ENCODE assay signal across 8 cellular contexts in genomic region chr2:86336350-86337234, GRCh38. TPM values are rescaled to one million over a fixed set of nuclear protein-coding genes. Genes with fewer than 3 reads are reported as not detected.
A peak's percentile ranks its signal among the peaks of the same experiment; 100 is the strongest.
DNase-seq lines count a peak whose midpoint lies in the region; ATAC-seq and TF ChIP-seq lines count a peak whose summit lies in the region.

No MANE protein-coding gene starts in this region.

- no peak overlapping the region for H3K27ac ChIP-seq in HUES64 (ENCODE audit: low read depth, low read length)
- no peak overlapping the region for H3K27ac ChIP-seq in muscle layer of duodenum (ENCODE audit: low read length)

- ATAC-seq in HG03135 (IDR thresholded peaks at IDR 0.05; ENCODE audit: unreplicated experiment) (no peak), HG02588 (IDR thresholded peaks at IDR 0.05; ENCODE audit: unreplicated experiment) (no peak)

- H3K36me3 Mint-ChIP-seq in CD14-positive monocyte: peaks cover 0 to 2% of the 10 kb centered on the region in 2 donors
- peaks cover 4% of the 10 kb centered on the region for H3K36me3 Mint-ChIP-seq in chondrocyte (ENCODE audit: low read depth)

- peaks cover 13% of the 10 kb centered on the region for H3K4me1 Mint-ChIP-seq in CD14-positive monocyte
- H3K4me1 Mint-ChIP-seq in chondrocyte (ENCODE audit: low read depth): peaks cover 14% of the 10 kb centered on the region

- TF ChIP-seq CTCF in CD14-positive monocyte (IDR thresholded peaks at IDR 0.05) (no peak), chondrocyte (IDR thresholded peaks at IDR 0.05) (no peak)

- H3K4me3 ChIP-seq in HUES64 (ENCODE audit: low read length): peak overlapping the region; percentile 59
- H3K4me3 ChIP-seq in muscle layer of duodenum (ENCODE audit: low read depth in 1 of 2, low read length in 2 of 2): peak overlapping the region; percentile 56 to 74

- peaks cover 81% of the 10 kb centered on the region for H3K27me3 ChIP-seq in HUES64 (ENCODE audit: insufficient read depth, low read length)
- peaks cover 17% of the 10 kb centered on the region for H3K27me3 ChIP-seq in muscle layer of duodenum (ENCODE audit: low read depth, low read length)

- H3K27ac Mint-ChIP-seq in CD14-positive monocyte: no peak overlapping the region
- no peak overlapping the region for H3K27ac Mint-ChIP-seq in chondrocyte (ENCODE audit: unreplicated experiment)

- WGBS in HUES64: 5% methylated on average over 51 of the region's 51 CpGs

- H3K4me3 Mint-ChIP-seq in CD14-positive monocyte (peak overlapping the region; percentile 72 to 86), chondrocyte (ENCODE audit: unreplicated experiment) (peak overlapping the region; percentile 82)

- H3K36me3 ChIP-seq in HUES64 (ENCODE audit: insufficient read depth, low read length): no peaks in the 10 kb centered on the region
- no peaks in the 10 kb centered on the region for H3K36me3 ChIP-seq in muscle layer of duodenum (ENCODE audit: control insufficient read depth in 1 of 2, insufficient read depth in 2 of 2, low read length in 2 of 2)

- H3K4me1 ChIP-seq in HUES64 (ENCODE audit: insufficient read depth, low read length) (peaks cover 4% of the 10 kb centered on the region), muscle layer of duodenum (ENCODE audit: control insufficient read depth in 1 of 2, insufficient read depth in 2 of 2, low read length in 2 of 2) (peaks cover 8% of the 10 kb centered on the region in 2 donors)

- intact Hi-C loops in CD14-positive monocyte (cut with micrococcal nuclease): no loop called here

- no peaks in the 10 kb centered on the region for H3K9me3 ChIP-seq in HUES64 (ENCODE audit: insufficient read depth, low read depth, low read length)
- no peaks in the 10 kb centered on the region for H3K9me3 ChIP-seq in muscle layer of duodenum (ENCODE audit: control insufficient read depth in 1 of 2, low read length in 2 of 2)

- H3K9me3 Mint-ChIP-seq in CD14-positive monocyte (peaks cover 9 to 24% (median 15%) of the 10 kb centered on the region in 7 donors), chondrocyte (ENCODE audit: low read depth) (peaks cover 8% of the 10 kb centered on the region)

- H3K27me3 Mint-ChIP-seq in CD14-positive monocyte (ENCODE audit: low read depth in 3 of 3) (peaks cover 60 to 80% (median 66%) of the 10 kb centered on the region in 3 donors), chondrocyte (ENCODE audit: low read depth) (peaks cover 50% of the 10 kb centered on the region)

- DNase-seq in CD14-positive monocyte (ENCODE audit: low spot score) (no peak), chondrocyte (ENCODE audit: low spot score) (no peak), HCEC 1CT (no peak), dedifferentiated amniotic fluid mesenchymal stem cell (ENCODE audit: extremely low spot score) (no peak)

- H3K9ac ChIP-seq in HUES64 (ENCODE audit: low read depth, low read length): 0 out of 2 replicates have a peak overlapping the region, but pooled peaks have one; percentile 16

RNA-seq across cellular contexts. Expression of gene REEP1, which starts 0.8 kb away (rescaled TPM):
- not detected for polyA plus RNA-seq in CD14-positive monocyte
- polyA plus RNA-seq in HUES64 (2013, experiment 1 of 2): 0.95 TPM
- 1.8 TPM for polyA plus RNA-seq in HUES64 (2013, experiment 2 of 2)
- total RNA-seq in chondrocyte: 2.4 to 3.1 TPM (median 2.6 TPM) in 3 replicates
